1 cellular context compared by ENCODE assay signal in genomic region chrX:19682712-19683331, GRCh38.
A peak's percentile ranks its signal among the peaks of the same experiment; 100 is the strongest.
TF ChIP-seq lines count a peak whose summit lies in the region.

No MANE protein-coding gene starts in this region.

TF ChIP-seq in HEK293, 187 proteins besides CTCF, POLR2A, EP300 and RAD21 (continued from another document):
- peak; percentile 34; the same call in 1 of the 2 replicates for TF ChIP-seq ZNF518A (tag by site-specific recombination; conservative IDR thresholded peaks at IDR 0.05; ENCODE audit: low read depth)
- TF ChIP-seq, protein P1, sequence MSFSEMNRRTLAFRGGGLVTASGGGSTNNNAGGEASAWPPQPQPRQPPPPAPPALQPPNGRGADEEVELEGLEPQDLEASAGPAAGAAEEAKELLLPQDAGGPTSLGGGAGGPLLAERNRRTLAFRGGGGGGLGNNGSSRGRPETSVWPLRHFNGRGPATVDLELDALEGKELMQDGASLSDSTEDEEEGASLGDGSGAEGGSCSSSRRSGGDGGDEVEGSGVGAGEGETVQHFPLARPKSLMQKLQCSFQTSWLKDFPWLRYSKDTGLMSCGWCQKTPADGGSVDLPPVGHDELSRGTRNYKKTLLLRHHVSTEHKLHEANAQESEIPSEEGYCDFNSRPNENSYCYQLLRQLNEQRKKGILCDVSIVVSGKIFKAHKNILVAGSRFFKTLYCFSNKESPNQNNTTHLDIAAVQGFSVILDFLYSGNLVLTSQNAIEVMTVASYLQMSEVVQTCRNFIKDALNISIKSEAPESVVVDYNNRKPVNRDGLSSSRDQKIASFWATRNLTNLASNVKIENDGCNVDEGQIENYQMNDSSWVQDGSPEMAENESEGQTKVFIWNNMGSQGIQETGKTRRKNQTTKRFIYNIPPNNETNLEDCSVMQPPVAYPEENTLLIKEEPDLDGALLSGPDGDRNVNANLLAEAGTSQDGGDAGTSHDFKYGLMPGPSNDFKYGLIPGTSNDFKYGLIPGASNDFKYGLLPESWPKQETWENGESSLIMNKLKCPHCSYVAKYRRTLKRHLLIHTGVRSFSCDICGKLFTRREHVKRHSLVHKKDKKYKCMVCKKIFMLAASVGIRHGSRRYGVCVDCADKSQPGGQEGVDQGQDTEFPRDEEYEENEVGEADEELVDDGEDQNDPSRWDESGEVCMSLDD (tag by site-specific recombination; IDR thresholded peaks at IDR 0.05) = no peak
- TF ChIP-seq, protein P2, sequence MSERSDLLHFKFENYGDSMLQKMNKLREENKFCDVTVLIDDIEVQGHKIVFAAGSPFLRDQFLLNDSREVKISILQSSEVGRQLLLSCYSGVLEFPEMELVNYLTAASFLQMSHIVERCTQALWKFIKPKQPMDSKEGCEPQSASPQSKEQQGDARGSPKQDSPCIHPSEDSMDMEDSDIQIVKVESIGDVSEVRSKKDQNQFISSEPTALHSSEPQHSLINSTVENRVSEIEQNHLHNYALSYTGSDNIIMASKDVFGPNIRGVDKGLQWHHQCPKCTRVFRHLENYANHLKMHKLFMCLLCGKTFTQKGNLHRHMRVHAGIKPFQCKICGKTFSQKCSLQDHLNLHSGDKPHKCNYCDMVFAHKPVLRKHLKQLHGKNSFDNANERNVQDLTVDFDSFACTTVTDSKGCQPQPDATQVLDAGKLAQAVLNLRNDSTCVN (tag by site-specific recombination; optimal IDR thresholded peaks at IDR 0.05) = no peak
- TF ChIP-seq ZNF692 (tag by site-specific recombination; IDR thresholded peaks at IDR 0.05) = peak; percentile 68
- TF ChIP-seq ZNF24 (tag by site-specific recombination; IDR thresholded peaks at IDR 0.05) = 0 out of 2 replicates have a peak, but pooled peaks have one; percentile 35
- no peak for TF ChIP-seq ZNF341 (tag by site-specific recombination; IDR thresholded peaks at IDR 0.05; ENCODE audit: low read depth)
- no peak for TF ChIP-seq ZNF585B (tag by site-specific recombination; IDR thresholded peaks at IDR 0.05)
- no peak for TF ChIP-seq ZNF211 (tag by site-specific recombination; IDR thresholded peaks at IDR 0.05; ENCODE audit: low read depth)
- TF ChIP-seq ZNF510 (tag by site-specific recombination; IDR thresholded peaks at IDR 0.05; ENCODE audit: insufficient replicate concordance) = no peak
- TF ChIP-seq, protein P3, sequence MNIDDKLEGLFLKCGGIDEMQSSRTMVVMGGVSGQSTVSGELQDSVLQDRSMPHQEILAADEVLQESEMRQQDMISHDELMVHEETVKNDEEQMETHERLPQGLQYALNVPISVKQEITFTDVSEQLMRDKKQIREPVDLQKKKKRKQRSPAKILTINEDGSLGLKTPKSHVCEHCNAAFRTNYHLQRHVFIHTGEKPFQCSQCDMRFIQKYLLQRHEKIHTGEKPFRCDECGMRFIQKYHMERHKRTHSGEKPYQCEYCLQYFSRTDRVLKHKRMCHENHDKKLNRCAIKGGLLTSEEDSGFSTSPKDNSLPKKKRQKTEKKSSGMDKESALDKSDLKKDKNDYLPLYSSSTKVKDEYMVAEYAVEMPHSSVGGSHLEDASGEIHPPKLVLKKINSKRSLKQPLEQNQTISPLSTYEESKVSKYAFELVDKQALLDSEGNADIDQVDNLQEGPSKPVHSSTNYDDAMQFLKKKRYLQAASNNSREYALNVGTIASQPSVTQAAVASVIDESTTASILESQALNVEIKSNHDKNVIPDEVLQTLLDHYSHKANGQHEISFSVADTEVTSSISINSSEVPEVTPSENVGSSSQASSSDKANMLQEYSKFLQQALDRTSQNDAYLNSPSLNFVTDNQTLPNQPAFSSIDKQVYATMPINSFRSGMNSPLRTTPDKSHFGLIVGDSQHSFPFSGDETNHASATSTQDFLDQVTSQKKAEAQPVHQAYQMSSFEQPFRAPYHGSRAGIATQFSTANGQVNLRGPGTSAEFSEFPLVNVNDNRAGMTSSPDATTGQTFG (tag by site-specific recombination; IDR thresholded peaks at IDR 0.05; ENCODE audit: borderline replicate concordance) = no peak
- TF ChIP-seq ATF2 (tag by site-specific recombination; IDR thresholded peaks at IDR 0.05; ENCODE audit: low read depth) = no peak; the same call in 1 of the 2 replicates
- no peak for TF ChIP-seq GLI4 (tag by site-specific recombination; IDR thresholded peaks at IDR 0.05)
- no peak for TF ChIP-seq ZNF140 (tag by site-specific recombination; IDR thresholded peaks at IDR 0.05)
